ENCODE assay signal across 13 cellular contexts in the genomic region with DNA sequence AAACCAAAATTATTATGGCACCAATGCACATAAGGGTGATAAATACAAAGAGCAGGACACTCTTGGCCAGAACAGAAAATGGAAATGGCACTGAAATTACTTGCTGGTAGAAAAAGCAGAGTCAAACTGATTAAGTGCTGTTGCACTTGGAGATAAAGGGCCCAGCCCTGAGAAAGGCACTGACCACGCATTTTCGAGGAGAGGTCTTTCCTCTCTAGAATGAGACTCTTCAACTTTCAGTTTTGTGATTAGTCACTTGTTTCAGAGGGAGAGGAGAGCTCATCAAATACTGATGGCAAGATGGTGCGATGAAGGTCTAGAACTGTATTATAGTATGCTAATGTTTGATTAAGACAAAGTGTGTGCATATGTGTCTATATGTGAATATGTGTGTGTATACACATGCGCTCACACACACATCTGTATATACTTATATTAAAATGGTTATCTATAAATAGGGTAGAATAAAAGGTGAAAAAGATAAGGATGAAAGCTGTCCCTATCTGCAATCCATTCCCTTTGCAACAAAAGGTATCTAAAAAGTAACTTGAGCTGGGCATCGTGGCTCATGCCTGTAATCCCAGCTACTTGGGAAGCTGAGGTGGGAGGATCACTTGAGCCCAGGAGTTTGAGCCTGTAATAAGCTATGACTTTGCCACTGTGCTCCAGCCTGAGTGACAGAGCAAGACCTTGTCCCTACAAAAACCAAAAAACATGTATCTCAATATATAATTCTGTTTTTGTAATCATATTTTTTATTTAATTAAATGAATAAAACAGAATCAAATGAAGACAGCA. TPM values are rescaled to one million over a fixed set of nuclear protein-coding genes. Genes with fewer than 3 reads are reported as not detected.
DNase-seq lines count a peak whose midpoint lies in the region; ATAC-seq and TF ChIP-seq lines count a peak whose summit lies in the region.
"Had no signal": no experiment of that assay in that cellular context is flagged by ENCODE, and none has a peak within 500 bp of the region (broad histone marks: within the 10 kb centered on the region; RNA-seq: fewer than 3 reads in every experiment).

No MANE protein-coding gene starts in this region.

- TF ChIP-seq POLR2A in tibial nerve (IDR thresholded peaks at IDR 0.05), result no peak

- H3K36me3 ChIP-seq in tibial nerve, result no peaks in the 10 kb centered on the region
- H3K36me3 ChIP-seq: gastroesophageal sphincter, lower lobe of right lung had no signal

- DNase-seq in NCI-H2227 (lab: John Stamatoyannopoulos, UW; ENCODE audit: unreplicated experiment) (no peak), DMS153 treated with DMSO at 0.1 percent for 48 hours (lab: John Stamatoyannopoulos, UW; ENCODE audit: unreplicated experiment) (no peak), tibial nerve (ENCODE audit: low spot score in 2 of 2) (no peak), substantia nigra (lab: John Stamatoyannopoulos, UW) (no peak)
- DNase-seq: activated effector memory CD4-positive, alpha-beta T cell treated with Interleukin-2 at 50 U/mL for 16 hours; lower lobe of right lung; NCI-H82; T-helper 17 cell had no signal

- peak; percentile 98 for ATAC-seq in GM18511 (IDR thresholded peaks at IDR 0.05; ENCODE audit: unreplicated experiment)
- ATAC-seq in GM19463 (IDR thresholded peaks at IDR 0.05; ENCODE audit: unreplicated experiment), result peak; percentile 96
- peak; percentile 94 for ATAC-seq in HG02870 (IDR thresholded peaks at IDR 0.05; ENCODE audit: unreplicated experiment)
- ATAC-seq in HG03575 (IDR thresholded peaks at IDR 0.05; ENCODE audit: extremely low read depth, insufficient number of reproducible peaks, low FRiP score, unreplicated experiment), result peak; percentile 97
- ATAC-seq: gastroesophageal sphincter, lower lobe of right lung, T-helper 17 cell had no signal

- peaks cover 0 to 8% (median 0%) of the 10 kb centered on the region in 4 donors for H3K9me3 ChIP-seq in tibial nerve
- H3K9me3 ChIP-seq: lower lobe of right lung had no signal

- H3K27ac ChIP-seq in tibial nerve, result no peak overlapping the region
- H3K27ac ChIP-seq in substantia nigra (ENCODE audit: low read depth, low read length, poor library complexity, severe bottlenecking), result no peak overlapping the region
- H3K27ac ChIP-seq: gastroesophageal sphincter, lower lobe of right lung had no signal

- H3K27me3 ChIP-seq in tibial nerve, result no peaks in the 10 kb centered on the region

- no peak overlapping the region for H3K4me3 ChIP-seq in tibial nerve
- H3K4me3 ChIP-seq: gastroesophageal sphincter, lower lobe of right lung had no signal

- 71 to 76% methylated on average over 5 of the region's 5 CpGs for WGBS in tibial nerve, 2 donors

- no peak for TF ChIP-seq CTCF in tibial nerve (IDR thresholded peaks at IDR 0.05)

- H3K4me1 ChIP-seq in tibial nerve, result no peaks in the 10 kb centered on the region
- H3K4me1 ChIP-seq: gastroesophageal sphincter, lower lobe of right lung had no signal

- no peak for TF ChIP-seq EP300 in tibial nerve (IDR thresholded peaks at IDR 0.05)

RNA-seq across cellular contexts. Expression of a gene that starts 48.8 kb away (rescaled TPM):
- 10 to 100 TPM in 3 of 4 donors, 1 to 10 TPM in 1; 9.0 to 16.1 (median 13.0) TPM for total RNA-seq in tibial nerve
